ENCODE assay signal across 8 cellular contexts in the genomic region with DNA sequence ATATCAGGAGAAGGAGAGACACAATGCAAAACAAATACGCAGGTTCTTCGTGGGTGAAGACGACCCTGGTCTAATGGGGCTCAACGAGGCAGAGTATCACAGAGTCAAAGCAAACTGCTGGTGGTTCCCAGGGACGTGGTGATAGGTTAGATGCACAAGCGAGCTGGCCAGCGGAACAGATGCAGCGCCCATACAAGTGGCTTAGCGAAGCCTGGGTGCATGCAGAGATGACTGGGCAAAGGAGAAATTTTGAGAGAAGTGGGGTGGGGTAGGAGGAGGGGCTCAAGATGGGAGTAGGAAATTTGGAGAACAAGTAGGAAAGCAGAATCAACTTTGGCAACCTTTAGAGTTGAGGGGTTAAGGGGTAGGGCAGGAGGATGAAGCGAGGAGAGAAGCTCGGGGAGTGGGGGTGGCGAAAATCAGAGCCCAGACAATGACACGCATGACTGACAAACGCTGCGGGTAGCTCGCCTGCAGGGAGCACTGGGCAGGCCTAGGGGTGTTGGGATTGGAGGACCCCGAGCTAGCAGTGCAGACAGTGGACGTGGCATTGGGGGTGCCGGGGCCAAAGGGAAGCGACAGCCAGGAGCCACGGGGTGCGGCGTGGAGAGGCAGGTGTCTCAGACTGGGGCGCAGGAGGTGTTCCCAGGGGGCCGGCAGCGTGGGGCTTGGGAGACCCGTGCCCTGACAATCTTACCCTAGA. TPM values are rescaled to one million over a fixed set of nuclear protein-coding genes. Genes with fewer than 3 reads are reported as not detected.
DNase-seq lines count a peak whose midpoint lies in the region; ATAC-seq and TF ChIP-seq lines count a peak whose summit lies in the region.

No MANE protein-coding gene starts in this region.

- H3K27ac ChIP-seq in body of pancreas = peak overlapping the region; percentile 60 to 86 (median 83)

- no peaks in the 10 kb centered on the region for H3K27me3 ChIP-seq in body of pancreas

- intact Hi-C loops in body of pancreas (cut with DNase I) = loop anchor here (10.0 kb wide), 1 partner anchor 114 kb away; no protein-coding TSS in a partner anchor

- ATAC-seq in GM19468 (IDR thresholded peaks at IDR 0.05; ENCODE audit: extremely low read depth, unreplicated experiment) (peak; percentile 47), HG03565 (IDR thresholded peaks at IDR 0.05; ENCODE audit: unreplicated experiment) (peak; percentile 44), body of pancreas (peak; percentile 16)

- no peak for TF ChIP-seq CTCF in body of pancreas (IDR thresholded peaks at IDR 0.05)

- peak; percentile 57 for DNase-seq in DMS53 (lab: John Stamatoyannopoulos, UW)
- DNase-seq in SW480 (ENCODE audit: low spot score) = peak; percentile 58
- peak; percentile 35 to 58 (median 40) for DNase-seq in body of pancreas
- peak; percentile 73 for DNase-seq in iris pigment epithelial cell (ENCODE audit: low read depth)
- peak; percentile 4 to 30 (median 21) for DNase-seq in stimulated activated CD4-positive, alpha-beta T cell treated with anti-CD3 and anti-CD28 coated beads, Interleukin-1b, Interleukin-23, amount 100 ng/mL, for 24 hours (ENCODE audit: low read depth in 4 of 4, low spot score in 1 of 4)
- DNase-seq in DMS114 treated with DMSO at 0.1 percent for 48 hours (lab: John Stamatoyannopoulos, UW; ENCODE audit: unreplicated experiment) = no peak

- no peak for TF ChIP-seq POLR2A in body of pancreas (IDR thresholded peaks at IDR 0.05)

- peak overlapping the region; percentile 65 to 76 for H3K4me3 ChIP-seq in body of pancreas

- H3K9me3 ChIP-seq in body of pancreas = no peaks in the 10 kb centered on the region

- H3K4me1 ChIP-seq in body of pancreas = peaks cover 21% of the 10 kb centered on the region

- WGBS in body of pancreas, 2 donors = 0 to 1% methylated on average over 25 to 27 of the region's 27 CpGs

- H3K36me3 ChIP-seq in body of pancreas (replicated peaks in 1 of 2; ENCODE audit: insufficient read depth in 1 of 2, low read depth in 2 of 2) = no peaks in the 10 kb centered on the region

RNA-seq across cellular contexts. Expression of a gene that starts 0.5 kb away (rescaled TPM):
- 10 to 100 TPM; 20.1 to 97.3 TPM for total RNA-seq in body of pancreas
